In genomic region chr4:8200302-8200975, GRCh38 we compare ENCODE assay signal across 8 cellular contexts. TPM values are rescaled to one million over a fixed set of nuclear protein-coding genes. Genes with fewer than 3 reads are reported as not detected.
DNase-seq lines count a peak whose midpoint lies in the region; ATAC-seq, FAIRE-seq and TF ChIP-seq lines count a peak whose summit lies in the region.

No MANE protein-coding gene starts in this region.

- CTCF ChIA-PET in activated CD4-positive, alpha-beta T cell treated with anti-CD3 and anti-CD28 coated beads for 36 hours (lab: Charles Lee): interaction anchor here (1.0 to 2.3 kb wide), 2 partner anchors 24 to 198 kb away, joined by 3 to 11 read pairs; no protein-coding TSS in a partner anchor
- CTCF ChIA-PET in activated naive CD4-positive, alpha-beta T cell treated with anti-CD3 and anti-CD28 coated beads for 36 hours (lab: Charles Lee): interaction anchor here (1.2 to 1.5 kb wide), 1 partner anchor 24 kb away, joined by 5 to 6 read pairs; no protein-coding TSS in a partner anchor

- peak overlapping the region; percentile 86 for H3K27ac Mint-ChIP-seq in activated CD4-positive, alpha-beta T cell treated with anti-CD3 and anti-CD28 coated beads for 36 hours
- H3K27ac Mint-ChIP-seq in activated naive CD4-positive, alpha-beta T cell treated with anti-CD3 and anti-CD28 coated beads for 36 hours: peak overlapping the region; percentile 80
- no peak overlapping the region for H3K27ac Mint-ChIP-seq in glutamatergic neuron (ENCODE audit: unreplicated experiment)

- H3K4me1 Mint-ChIP-seq in activated CD4-positive, alpha-beta T cell treated with anti-CD3 and anti-CD28 coated beads for 36 hours: peaks cover 42% of the 10 kb centered on the region
- H3K4me1 Mint-ChIP-seq in activated naive CD4-positive, alpha-beta T cell treated with anti-CD3 and anti-CD28 coated beads for 36 hours (ENCODE audit: low read depth): peaks cover 38% of the 10 kb centered on the region
- H3K4me1 Mint-ChIP-seq in glutamatergic neuron (ENCODE audit: low read depth, unreplicated experiment): peaks cover 13% of the 10 kb centered on the region

- 20 to 41% (median 32%) methylated on average over 18 to 30 of the region's 30 CpGs for WGBS in stomach, 5 donors

- peak; percentile 68 for DNase-seq in activated CD4-positive, alpha-beta T cell treated with anti-CD3 and anti-CD28 coated beads for 36 hours
- no peak for DNase-seq in activated CD4-positive, alpha-beta T cell treated with anti-CD3 and anti-CD28 coated beads for 1 hour
- DNase-seq in activated naive CD4-positive, alpha-beta T cell treated with anti-CD3 and anti-CD28 coated beads for 36 hours: peak; percentile 63
- DNase-seq in kidney: peak; percentile 93
- peak; percentile 68 for DNase-seq in stomach
- DNase-seq in HUDEP-2 (lab: John Stamatoyannopoulos, UW; ENCODE audit: unreplicated experiment in 76 of 76): no peak
- DNase-seq in glutamatergic neuron: no peak
- no peak for DNase-seq in T1000 (lab: John Stamatoyannopoulos, UW)

- H3K4me3 Mint-ChIP-seq in activated CD4-positive, alpha-beta T cell treated with anti-CD3 and anti-CD28 coated beads for 36 hours: peak overlapping the region; percentile 89
- H3K4me3 Mint-ChIP-seq in activated naive CD4-positive, alpha-beta T cell treated with anti-CD3 and anti-CD28 coated beads for 36 hours: peak overlapping the region; percentile 84
- no peak overlapping the region for H3K4me3 Mint-ChIP-seq in glutamatergic neuron (ENCODE audit: unreplicated experiment)

- H3K27ac ChIP-seq in kidney (ENCODE audit: low read depth in 2 of 2, low read length in 2 of 2): peak overlapping the region; percentile 96 to 98
- H3K27ac ChIP-seq in stomach: peak overlapping the region; percentile 82 to 91 (median 88)

- no peak for TF ChIP-seq EP300 in stomach (IDR thresholded peaks at IDR 0.05)

- peak; percentile 30 for ATAC-seq in activated CD4-positive, alpha-beta T cell treated with anti-CD3 and anti-CD28 coated beads for 36 hours

- no peaks in the 10 kb centered on the region for H3K27me3 ChIP-seq in stomach

- no peak for TF ChIP-seq POLR2A in stomach (IDR thresholded peaks at IDR 0.05)

- H3K36me3 Mint-ChIP-seq in activated CD4-positive, alpha-beta T cell treated with anti-CD3 and anti-CD28 coated beads for 36 hours (ENCODE audit: low read depth): no peaks in the 10 kb centered on the region
- peaks cover 3% of the 10 kb centered on the region for H3K36me3 Mint-ChIP-seq in activated naive CD4-positive, alpha-beta T cell treated with anti-CD3 and anti-CD28 coated beads for 36 hours (ENCODE audit: low read depth)
- no peaks in the 10 kb centered on the region for H3K36me3 Mint-ChIP-seq in glutamatergic neuron (ENCODE audit: unreplicated experiment)

- peak overlapping the region; percentile 85 to 88 for H3K9ac ChIP-seq in kidney (ENCODE audit: low read length in 2 of 2)

- H3K36me3 ChIP-seq in kidney (ENCODE audit: control insufficient read depth in 1 of 2, insufficient read depth in 2 of 2, low read length in 2 of 2) (no peaks in the 10 kb centered on the region), stomach (peaks cover 0 to 20% (median 4%) of the 10 kb centered on the region in 4 donors)

- FAIRE-seq in kidney (lab: Jason Lieb, UNC): no peak

- H3K9me3 ChIP-seq in kidney (ENCODE audit: control insufficient read depth in 1 of 2, low read length in 2 of 2): no peaks in the 10 kb centered on the region
- no peaks in the 10 kb centered on the region for H3K9me3 ChIP-seq in stomach

- peak overlapping the region; percentile 88 to 93 for H3K4me3 ChIP-seq in kidney (ENCODE audit: low read length in 2 of 2)
- peak overlapping the region; percentile 44 to 52 (median 48) for H3K4me3 ChIP-seq in stomach

- H3K4me1 ChIP-seq in kidney (ENCODE audit: control insufficient read depth in 1 of 2, insufficient read depth in 1 of 2, low read depth in 1 of 2, low read length in 2 of 2): peaks cover 26 to 57% of the 10 kb centered on the region in 2 donors
- peaks cover 27 to 91% (median 52%) of the 10 kb centered on the region in 4 donors for H3K4me1 ChIP-seq in stomach

- H3K27me3 Mint-ChIP-seq in activated CD4-positive, alpha-beta T cell treated with anti-CD3 and anti-CD28 coated beads for 36 hours: no peaks in the 10 kb centered on the region
- H3K27me3 Mint-ChIP-seq in activated naive CD4-positive, alpha-beta T cell treated with anti-CD3 and anti-CD28 coated beads for 36 hours (ENCODE audit: low read depth): no peaks in the 10 kb centered on the region
- H3K27me3 Mint-ChIP-seq in glutamatergic neuron (ENCODE audit: unreplicated experiment): peaks cover 6% of the 10 kb centered on the region

- no peaks in the 10 kb centered on the region for H3K9me3 Mint-ChIP-seq in activated CD4-positive, alpha-beta T cell treated with anti-CD3 and anti-CD28 coated beads for 36 hours (ENCODE audit: low read depth)
- no peaks in the 10 kb centered on the region for H3K9me3 Mint-ChIP-seq in activated naive CD4-positive, alpha-beta T cell treated with anti-CD3 and anti-CD28 coated beads for 36 hours
- H3K9me3 Mint-ChIP-seq in glutamatergic neuron (ENCODE audit: unreplicated experiment): peaks cover 5% of the 10 kb centered on the region

- intact Hi-C loops in activated CD4-positive, alpha-beta T cell treated with anti-CD3 and anti-CD28 coated beads for 36 hours (cut with DNase I, micrococcal nuclease): loop anchor here in 1 of 2 experiments (2.0 kb wide), 1 partner anchor 42 kb away; the partner anchor contains the start of gene ABLIM2
- intact Hi-C loops in activated naive CD4-positive, alpha-beta T cell treated with anti-CD3 and anti-CD28 coated beads for 36 hours (cut with micrococcal nuclease): no loop called here
- intact Hi-C loops in kidney (cut with DNase I) (no loop called here), stomach (cut with DNase I; ENCODE audit: low total_unique reads) (no loop called here)

- POLR2A ChIA-PET in activated CD4-positive, alpha-beta T cell treated with anti-CD3 and anti-CD28 coated beads for 36 hours (lab: Charles Lee): no interaction called here

- TF ChIP-seq CTCF in kidney (IDR thresholded peaks at IDR 0.05; ENCODE audit: borderline replicate concordance, extremely low read depth, insufficient read depth) (no peak), stomach (IDR thresholded peaks at IDR 0.05) (no peak), glutamatergic neuron (IDR thresholded peaks at IDR 0.05; ENCODE audit: partially characterized antibody, unreplicated experiment) (no peak)

RNA-seq across cellular contexts. Expression of gene SH3TC1, which starts 1.3 kb away (rescaled TPM):
- 10 to 100 TPM; 11.1 to 18.3 TPM for total RNA-seq in activated CD4-positive, alpha-beta T cell treated with anti-CD3 and anti-CD28 coated beads for 36 hours
- total RNA-seq in activated naive CD4-positive, alpha-beta T cell treated with anti-CD3 and anti-CD28 coated beads for 36 hours: 10 to 100 TPM; 17.9 to 23.6 TPM
- 127 TPM for total RNA-seq in kidney
- 43.1 TPM for polyA plus RNA-seq in kidney (ENCODE audit: insufficient read depth, low read depth, low replicate concordance)
- total RNA-seq in stomach: 10 to 100 TPM; 22.8 to 96.2 (median 52.5) TPM
- polyA plus RNA-seq in stomach: 10 to 100 TPM; 12.0 to 18.2 (median 13.9) TPM
- not detected for total RNA-seq in glutamatergic neuron (ENCODE audit: unreplicated experiment)

RNA-seq across cellular contexts. Expression of gene ABLIM2, which starts 41.8 kb away (rescaled TPM):
- under 1 TPM; 0.58 to 0.64 TPM for total RNA-seq in activated CD4-positive, alpha-beta T cell treated with anti-CD3 and anti-CD28 coated beads for 36 hours
- under 1 TPM; 0.22 to 0.24 TPM for total RNA-seq in activated naive CD4-positive, alpha-beta T cell treated with anti-CD3 and anti-CD28 coated beads for 36 hours
- total RNA-seq in kidney (23.3 TPM), stomach (10 to 100 TPM in 2 of 5 donors, 1 to 10 TPM in 3; 3.1 to 28.0 (median 9.4) TPM), glutamatergic neuron (ENCODE audit: unreplicated experiment) (7.5 TPM)
- polyA plus RNA-seq in kidney (ENCODE audit: insufficient read depth, low read depth, low replicate concordance) (9.5 TPM), stomach (1 to 10 TPM; 2.3 to 5.8 (median 2.4) TPM)

Comparison
In these comparisons a context has a peak if more than half of its experiments do, and no peak if none do; other contexts are left out.
1. DNase-seq: peak in activated CD4-positive, alpha-beta T cell treated with anti-CD3 and anti-CD28 coated beads for 36 hours (single experiment), activated naive CD4-positive, alpha-beta T cell treated with anti-CD3 and anti-CD28 coated beads for 36 hours (single experiment), kidney (single experiment) and stomach (single experiment); none in activated CD4-positive, alpha-beta T cell treated with anti-CD3 and anti-CD28 coated beads for 1 hour (single experiment), HUDEP-2 (0 of 76), glutamatergic neuron (single experiment) and T1000 (single experiment).
2. RNA of gene SH3TC1, which starts 1.3 kb away (total RNA-seq): 127 TPM in kidney (single experiment), 22.8 to 96.2 TPM in stomach, 17.9 to 23.6 TPM in activated naive CD4-positive, alpha-beta T cell treated with anti-CD3 and anti-CD28 coated beads for 36 hours and 11.1 to 18.3 TPM in activated CD4-positive, alpha-beta T cell treated with anti-CD3 and anti-CD28 coated beads for 36 hours; not detected in glutamatergic neuron (single experiment); every median in the first group is over 10 times any median in the second.